34 cellular contexts compared by ENCODE assay signal in genomic region chr18:55365342-55365741, GRCh38.
"Had no signal": no experiment of that assay in that cellular context is flagged by ENCODE, and none has a peak within 500 bp of the region (broad histone marks: within the 10 kb centered on the region; RNA-seq: fewer than 3 reads in every experiment).

No MANE protein-coding gene starts in this region.

- H3K4me3 ChIP-seq: ascending aorta, breast epithelium had no signal

- ATAC-seq: activated CD4-positive, alpha-beta T cell treated with anti-CD3 and anti-CD28 coated beads for 36 hours; activated CD8-positive, alpha-beta memory T cell treated with anti-CD3 and anti-CD28 coated beads, Interleukin-2, amount 10 ng/mL, durations not matched to agents 7 days and 5 days; activated CD8-positive, alpha-beta T cell treated with anti-CD3 and anti-CD28 coated beads, Interleukin-2, amount 10 ng/mL, durations not matched to agents 7 days and 5 days; activated naive CD8-positive, alpha-beta T cell treated with anti-CD3 and anti-CD28 coated beads, Interleukin-2, amount 50 U/mL, for 24 hours had no signal

- H3K27me3 Mint-ChIP-seq: activated B cell treated with CpG ODN at 0.5 μM for 24 hours; activated CD4-positive, alpha-beta T cell treated with anti-CD3 and anti-CD28 coated beads, Interleukin-2, amount 10 ng/mL, durations not matched to agents 7 days and 5 days; activated CD8-positive, alpha-beta memory T cell treated with anti-CD3 and anti-CD28 coated beads, Interleukin-2, amount 10 ng/mL, durations not matched to agents 7 days and 5 days; activated naive CD4-positive, alpha-beta T cell treated with anti-CD3 and anti-CD28 coated beads, Interleukin-2, amount 10 ng/mL, durations not matched to agents 7 days and 5 days; activated naive CD4-positive, alpha-beta T cell treated with anti-CD3 and anti-CD28 coated beads, Interleukin-2, amount 50 U/mL, for 24 hours; activated naive CD8-positive, alpha-beta T cell treated with anti-CD3 and anti-CD28 coated beads, Interleukin-2, amount 10 ng/mL, durations not matched to agents 7 days and 5 days; activated naive CD8-positive, alpha-beta T cell treated with anti-CD3 and anti-CD28 coated beads, Interleukin-2, amount 50 U/mL, for 24 hours had no signal

- H3K9me3 Mint-ChIP-seq: activated naive CD4-positive, alpha-beta T cell treated with anti-CD3 and anti-CD28 coated beads, Interleukin-2, amount 10 ng/mL, durations not matched to agents 7 days and 5 days; activated naive CD4-positive, alpha-beta T cell treated with anti-CD3 and anti-CD28 coated beads, Interleukin-2, amount 50 U/mL, for 24 hours; activated naive CD8-positive, alpha-beta T cell treated with anti-CD3 and anti-CD28 coated beads, Interleukin-2, amount 10 ng/mL, durations not matched to agents 7 days and 5 days; activated naive CD8-positive, alpha-beta T cell treated with anti-CD3 and anti-CD28 coated beads, Interleukin-2, amount 50 U/mL, for 24 hours; activated T-cell treated with anti-CD3 and anti-CD28 coated beads, Interleukin-2, amount 50 U/mL, for 24 hours; activated T-helper 2 cell treated with anti-CD3 and anti-CD28 coated beads, Interferon-gamma antibody, Interleukin-2, Interleukin-4, amounts not matched to agents 10 μg/mL and 5 μg/mL and 100 μg/mL, durations not matched to agents 14 hours and 24 hours and 36 hours; T-helper 2 cell treated with Interferon-gamma antibody and Interleukin-4, amounts not matched to agents 5 μg/mL and 100 μg/mL, for 36 hours had no signal

- DNase-seq: activated B cell treated with CpG ODN at 0.5 μM for 24 hours; activated CD4-positive, alpha-beta memory T cell treated with anti-CD3 and anti-CD28 coated beads, Interleukin-2, amount 10 ng/mL, durations not matched to agents 7 days and 5 days; activated CD4-positive, alpha-beta T cell treated with anti-CD3 and anti-CD28 coated beads for 1 hour; activated CD4-positive, alpha-beta T cell treated with anti-CD3 and anti-CD28 coated beads for 36 hours; activated CD4-positive, alpha-beta T cell treated with anti-CD3 and anti-CD28 coated beads for 48 hours; activated CD4-positive, alpha-beta T cell treated with anti-CD3 and anti-CD28 coated beads, Interleukin-2, amount 10 ng/mL, durations not matched to agents 7 days and 5 days; activated CD4-positive, alpha-beta T cell treated with anti-CD3 and anti-CD28 coated beads, Interleukin-2, amount 50 U/mL, for 48 hours; activated CD8-positive, alpha-beta memory T cell treated with anti-CD3 and anti-CD28 coated beads for 24 hours; activated CD8-positive, alpha-beta memory T cell treated with anti-CD3 and anti-CD28 coated beads, Interleukin-2, amount 10 ng/mL, durations not matched to agents 7 days and 5 days; activated CD8-positive, alpha-beta memory T cell treated with anti-CD3 and anti-CD28 coated beads, Interleukin-2, amount 50 U/mL, for 48 hours; activated CD8-positive, alpha-beta T cell treated with anti-CD3 and anti-CD28 coated beads, Interleukin-2, amount 10 ng/mL, durations not matched to agents 7 days and 5 days; activated effector memory CD4-positive, alpha-beta T cell treated with Interleukin-2 at 50 U/mL for 16 hours; activated gamma-delta T cell; activated naive CD4-positive, alpha-beta T cell treated with anti-CD3 and anti-CD28 coated beads, Interleukin-2, amount 10 ng/mL, durations not matched to agents 7 days and 5 days; activated naive CD4-positive, alpha-beta T cell treated with Interleukin-2 at 50 U/mL for 16 hours; activated naive CD8-positive, alpha-beta T cell treated with anti-CD3 and anti-CD28 coated beads, Interleukin-2, amount 10 ng/mL, durations not matched to agents 7 days and 5 days; activated naive CD8-positive, alpha-beta T cell treated with anti-CD3 and anti-CD28 coated beads, Interleukin-2, amount 50 U/mL, for 24 hours; activated T-cell treated with anti-CD3 and anti-CD28 coated beads, Interleukin-2, amount 50 U/mL, for 24 hours; activated T-cell treated with anti-CD3 and anti-CD28 coated beads, Interleukin-2, amount 50 U/mL, for 48 hours; amygdala; brain microvascular endothelial cell; central memory CD4-positive, alpha-beta T cell; T-helper 1 cell; T-helper 2 cell; T-helper 9 cell had no signal

- FAIRE-seq: TTC549 had no signal

- H3K27me3 ChIP-seq: ascending aorta, brain microvascular endothelial cell, breast epithelium had no signal

- H3K36me3 Mint-ChIP-seq: activated CD8-positive, alpha-beta memory T cell treated with anti-CD3 and anti-CD28 coated beads, Interleukin-2, amount 10 ng/mL, durations not matched to agents 7 days and 5 days; activated naive CD4-positive, alpha-beta T cell treated with anti-CD3 and anti-CD28 coated beads, Interleukin-2, amount 10 ng/mL, durations not matched to agents 7 days and 5 days; activated naive CD4-positive, alpha-beta T cell treated with anti-CD3 and anti-CD28 coated beads, Interleukin-2, amount 50 U/mL, for 24 hours; activated naive CD8-positive, alpha-beta T cell; activated naive CD8-positive, alpha-beta T cell treated with anti-CD3 and anti-CD28 coated beads, Interleukin-2, amount 10 ng/mL, durations not matched to agents 7 days and 5 days had no signal

- H3K27ac ChIP-seq: ascending aorta, brain microvascular endothelial cell, breast epithelium, VCaP had no signal

- H3K4me1 Mint-ChIP-seq: activated CD4-positive, alpha-beta memory T cell treated with anti-CD3 and anti-CD28 coated beads, Interleukin-2, amount 10 ng/mL, durations not matched to agents 7 days and 5 days; activated CD4-positive, alpha-beta T cell treated with anti-CD3 and anti-CD28 coated beads for 36 hours; activated CD4-positive, alpha-beta T cell treated with anti-CD3 and anti-CD28 coated beads, Interleukin-2, amount 10 ng/mL, durations not matched to agents 7 days and 5 days; activated CD8-positive, alpha-beta memory T cell treated with anti-CD3 and anti-CD28 coated beads, Interleukin-2, amount 10 ng/mL, durations not matched to agents 7 days and 5 days; activated naive CD4-positive, alpha-beta T cell treated with anti-CD3 and anti-CD28 coated beads, Interleukin-2, amount 10 ng/mL, durations not matched to agents 7 days and 5 days; activated naive CD4-positive, alpha-beta T cell treated with anti-CD3 and anti-CD28 coated beads, Interleukin-2, amount 50 U/mL, for 24 hours; activated naive CD8-positive, alpha-beta T cell treated with anti-CD3 and anti-CD28 coated beads, Interleukin-2, amount 10 ng/mL, durations not matched to agents 7 days and 5 days; activated naive CD8-positive, alpha-beta T cell treated with anti-CD3 and anti-CD28 coated beads, Interleukin-2, amount 50 U/mL, for 24 hours had no signal

- H3K27ac Mint-ChIP-seq: activated B cell treated with CpG ODN at 0.5 μM for 24 hours; activated CD4-positive, alpha-beta memory T cell treated with anti-CD3 and anti-CD28 coated beads, Interleukin-2, amount 10 ng/mL, durations not matched to agents 7 days and 5 days; activated CD4-positive, alpha-beta T cell treated with anti-CD3 and anti-CD28 coated beads for 36 hours; activated CD4-positive, alpha-beta T cell treated with anti-CD3 and anti-CD28 coated beads, Interleukin-2, amount 10 ng/mL, durations not matched to agents 7 days and 5 days; activated CD8-positive, alpha-beta memory T cell treated with anti-CD3 and anti-CD28 coated beads, Interleukin-2, amount 10 ng/mL, durations not matched to agents 7 days and 5 days; activated CD8-positive, alpha-beta T cell treated with anti-CD3 and anti-CD28 coated beads, Interleukin-2, amount 10 ng/mL, durations not matched to agents 7 days and 5 days; activated naive CD4-positive, alpha-beta T cell treated with anti-CD3 and anti-CD28 coated beads, Interleukin-2, amount 10 ng/mL, durations not matched to agents 7 days and 5 days; activated naive CD4-positive, alpha-beta T cell treated with anti-CD3 and anti-CD28 coated beads, Interleukin-2, amount 50 U/mL, for 24 hours; activated naive CD8-positive, alpha-beta T cell; activated naive CD8-positive, alpha-beta T cell treated with anti-CD3 and anti-CD28 coated beads, Interleukin-2, amount 10 ng/mL, durations not matched to agents 7 days and 5 days; activated naive CD8-positive, alpha-beta T cell treated with anti-CD3 and anti-CD28 coated beads, Interleukin-2, amount 50 U/mL, for 24 hours; activated T-cell treated with anti-CD3 and anti-CD28 coated beads, Interleukin-2, amount 50 U/mL, for 24 hours; activated T-helper 2 cell treated with anti-CD3 and anti-CD28 coated beads, Interferon-gamma antibody, Interleukin-2, Interleukin-4, amounts not matched to agents 10 μg/mL and 5 μg/mL and 100 μg/mL, durations not matched to agents 14 hours and 24 hours and 36 hours; T-helper 1 cell treated with Interleukin-12 subunit alpha and Interleukin-12 subunit beta and Interleukin-4 antibody, amounts not matched to agents 30 μg/mL and 1 μg/mL, for 36 hours; T-helper 2 cell treated with Interferon-gamma antibody and Interleukin-4, amounts not matched to agents 5 μg/mL and 100 μg/mL, for 36 hours had no signal

- H3K36me3 ChIP-seq: ascending aorta, brain microvascular endothelial cell, breast epithelium had no signal

- H3K4me3 Mint-ChIP-seq: activated B cell treated with CpG ODN at 0.5 μM for 24 hours; activated CD4-positive, alpha-beta memory T cell treated with anti-CD3 and anti-CD28 coated beads, Interleukin-2, amount 10 ng/mL, durations not matched to agents 7 days and 5 days; activated CD4-positive, alpha-beta T cell treated with anti-CD3 and anti-CD28 coated beads for 36 hours; activated CD4-positive, alpha-beta T cell treated with anti-CD3 and anti-CD28 coated beads, Interleukin-2, amount 10 ng/mL, durations not matched to agents 7 days and 5 days; activated CD8-positive, alpha-beta memory T cell treated with anti-CD3 and anti-CD28 coated beads, Interleukin-2, amount 10 ng/mL, durations not matched to agents 7 days and 5 days; activated CD8-positive, alpha-beta T cell treated with anti-CD3 and anti-CD28 coated beads, Interleukin-2, amount 10 ng/mL, durations not matched to agents 7 days and 5 days; activated naive CD4-positive, alpha-beta T cell treated with anti-CD3 and anti-CD28 coated beads, Interleukin-2, amount 10 ng/mL, durations not matched to agents 7 days and 5 days; activated naive CD4-positive, alpha-beta T cell treated with anti-CD3 and anti-CD28 coated beads, Interleukin-2, amount 50 U/mL, for 24 hours; activated naive CD8-positive, alpha-beta T cell; activated naive CD8-positive, alpha-beta T cell treated with anti-CD3 and anti-CD28 coated beads, Interleukin-2, amount 10 ng/mL, durations not matched to agents 7 days and 5 days; activated naive CD8-positive, alpha-beta T cell treated with anti-CD3 and anti-CD28 coated beads, Interleukin-2, amount 50 U/mL, for 24 hours; activated T-cell treated with anti-CD3 and anti-CD28 coated beads, Interleukin-2, amount 50 U/mL, for 24 hours; T-helper 1 cell treated with Interleukin-12 subunit alpha and Interleukin-12 subunit beta and Interleukin-4 antibody, amounts not matched to agents 30 μg/mL and 1 μg/mL, for 36 hours; T-helper 2 cell treated with Interferon-gamma antibody and Interleukin-4, amounts not matched to agents 5 μg/mL and 100 μg/mL, for 36 hours had no signal

- H3K9me3 ChIP-seq: ascending aorta, breast epithelium had no signal

- H3K4me1 ChIP-seq: ascending aorta, breast epithelium had no signal
